17 cellular contexts compared by ENCODE assay signal in the genomic region with DNA sequence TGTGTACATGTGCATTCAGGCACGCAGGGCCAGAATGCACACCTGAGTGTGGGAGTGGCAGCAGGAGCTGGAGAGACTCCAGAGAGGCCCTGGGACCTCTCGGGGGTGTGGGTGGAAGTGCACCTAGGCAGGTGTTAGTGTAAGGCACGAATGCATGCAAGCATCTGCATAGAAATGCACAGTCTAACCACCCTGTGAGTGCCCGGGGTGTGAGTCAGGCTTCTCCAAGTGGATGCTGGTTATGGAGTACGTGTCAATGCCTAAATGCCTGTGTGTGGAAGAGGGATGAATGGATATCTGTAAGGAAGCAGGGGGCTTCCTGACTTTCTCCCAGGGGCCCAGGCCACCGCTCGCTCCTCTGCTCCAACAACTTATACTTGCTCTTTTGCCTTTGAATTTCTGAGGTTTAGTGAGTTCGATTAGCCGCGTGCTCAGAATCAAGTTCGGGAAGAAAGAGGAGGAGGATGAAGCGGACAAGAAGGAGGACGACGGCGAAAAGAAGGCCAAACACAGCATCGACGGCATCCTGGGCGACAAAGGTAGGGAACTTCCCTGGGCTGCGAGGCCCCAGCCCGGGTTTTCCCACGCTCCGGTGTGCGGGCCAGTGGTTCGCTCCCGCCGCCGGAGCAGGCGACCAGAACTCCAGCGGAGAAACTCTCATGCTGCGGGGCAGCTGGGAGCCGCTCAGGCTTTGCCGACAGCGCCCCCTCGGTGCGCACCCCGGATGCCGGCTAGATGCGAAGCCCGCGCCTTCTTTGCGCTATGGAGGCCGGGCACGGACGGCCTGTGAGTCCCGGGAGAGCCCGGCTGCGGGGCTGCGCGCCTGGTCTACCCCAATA. TPM values are rescaled to one million over a fixed set of nuclear protein-coding genes. Genes with fewer than 3 reads are reported as not detected.
DNase-seq lines count a peak whose midpoint lies in the region; ATAC-seq and TF ChIP-seq lines count a peak whose summit lies in the region.
"Had no signal": no experiment of that assay in that cellular context is flagged by ENCODE, and none has a peak within 500 bp of the region (broad histone marks: within the 10 kb centered on the region; RNA-seq: fewer than 3 reads in every experiment).

No MANE protein-coding gene starts in this region.

- H3K27me3 ChIP-seq in cardiac muscle cell: peaks cover 100% of the 10 kb centered on the region
- peaks cover 47 to 83% of the 10 kb centered on the region in 2 donors for H3K27me3 ChIP-seq in right atrium auricular region
- peaks cover 100% of the 10 kb centered on the region for H3K27me3 ChIP-seq in iPS-20b (ENCODE audit: insufficient read depth, low read length)

- H3K4me1 ChIP-seq in cardiac muscle cell (ENCODE audit: low read depth) (peaks cover 4% of the 10 kb centered on the region), right atrium auricular region (peaks cover 0 to 15% of the 10 kb centered on the region in 2 donors), iPS-20b (ENCODE audit: insufficient read depth, low read length) (peaks cover 36% of the 10 kb centered on the region; the same call in 1 of the 2 replicates)
- H3K4me1 ChIP-seq: right lobe of liver had no signal

- no peaks in the 10 kb centered on the region for H3K9me3 Mint-ChIP-seq in WTC11
- H3K9me3 Mint-ChIP-seq in type B pancreatic cell: no peaks in the 10 kb centered on the region
- H3K9me3 Mint-ChIP-seq: central memory CD8-positive, alpha-beta T cell had no signal

- H3K36me3 ChIP-seq in cardiac muscle cell (no peaks in the 10 kb centered on the region), right atrium auricular region (no peaks in the 10 kb centered on the region), iPS-20b (ENCODE audit: insufficient read depth, low read depth, low read length) (no peaks in the 10 kb centered on the region)
- H3K36me3 ChIP-seq: esophagus squamous epithelium, MG63, right lobe of liver, suprapubic skin had no signal

- ATAC-seq in WTC11 (no peak), esophagus mucosa (no peak)
- ATAC-seq: mucosa of descending colon, right lobe of liver had no signal

- H3K9me3 ChIP-seq in cardiac muscle cell (ENCODE audit: low read depth) (no peaks in the 10 kb centered on the region), right atrium auricular region (no peaks in the 10 kb centered on the region), iPS-20b (ENCODE audit: insufficient read depth, low read depth, low read length) (peaks cover 14% of the 10 kb centered on the region; the same call in 1 of the 2 replicates)
- H3K9me3 ChIP-seq: esophagus squamous epithelium, MG63, mucosa of descending colon, right lobe of liver, suprapubic skin had no signal

- CTCF ChIA-PET in WTC11 (lab: Charles Lee): no interaction called here

- H3K4me3 Mint-ChIP-seq in WTC11: peak overlapping the region; percentile 59
- H3K4me3 Mint-ChIP-seq in type B pancreatic cell: peak overlapping the region; percentile 52
- H3K4me3 Mint-ChIP-seq: central memory CD8-positive, alpha-beta T cell had no signal

- peaks cover 100% of the 10 kb centered on the region for H3K27me3 Mint-ChIP-seq in WTC11 (ENCODE audit: low read depth)
- peaks cover 99% of the 10 kb centered on the region for H3K27me3 Mint-ChIP-seq in type B pancreatic cell

- H3K27ac Mint-ChIP-seq in WTC11: no peak overlapping the region
- H3K27ac Mint-ChIP-seq in type B pancreatic cell: peak overlapping the region; percentile 41

- H3K36me3 Mint-ChIP-seq in WTC11 (no peaks in the 10 kb centered on the region), type B pancreatic cell (no peaks in the 10 kb centered on the region)

- peak; percentile 5 for TF ChIP-seq CTCF in cardiac muscle cell (IDR thresholded peaks at IDR 0.05; ENCODE audit: low read depth, low read length)
- no peak for TF ChIP-seq CTCF in right atrium auricular region (IDR thresholded peaks at IDR 0.05)
- TF ChIP-seq CTCF in WTC11 (IDR thresholded peaks at IDR 0.05): no peak
- peak; percentile 45 for TF ChIP-seq CTCF in type B pancreatic cell (conservative IDR thresholded peaks at IDR 0.05)

- H3K9ac ChIP-seq in iPS-20b (ENCODE audit: low read depth, low read length): no peak overlapping the region

- POLR2A ChIA-PET in WTC11 (lab: Charles Lee): no interaction called here

- no peak overlapping the region for H3K27ac ChIP-seq in cardiac muscle cell
- H3K27ac ChIP-seq in right atrium auricular region: no peak overlapping the region
- H3K27ac ChIP-seq in iPS-20b (ENCODE audit: low read length): no peak overlapping the region
- H3K27ac ChIP-seq: esophagus squamous epithelium, right lobe of liver, suprapubic skin had no signal

- H3K4me1 Mint-ChIP-seq in WTC11 (peaks cover 81% of the 10 kb centered on the region), type B pancreatic cell (ENCODE audit: unreplicated experiment) (peaks cover 9% of the 10 kb centered on the region)

- H3K4me3 ChIP-seq in cardiac muscle cell (no peak overlapping the region), right atrium auricular region (no peak overlapping the region), iPS-20b (ENCODE audit: low read length) (peak overlapping the region; percentile 23; the same call in 1 of the 2 replicates)
- H3K4me3 ChIP-seq: esophagus squamous epithelium, MG63, mucosa of descending colon, right lobe of liver, suprapubic skin had no signal

- DNase-seq in cardiac muscle cell (ENCODE audit: low read depth in 1 of 2, low spot score in 1 of 2) (peak in 1 of 2 donors; percentile 48), right atrium auricular region (ENCODE audit: low spot score) (no peak), WTC11 (ENCODE audit: low spot score) (peak; percentile 62), type B pancreatic cell (ENCODE audit: extremely low spot score, unreplicated experiment) (no peak), amniotic stem cell (lab: John Stamatoyannopoulos, UW) (no peak), DMS153 (lab: John Stamatoyannopoulos, UW) (no peak)
- DNase-seq: activated T-cell treated with anti-CD3 and anti-CD28 coated beads, Interleukin-2, amount 50 U/mL, for 1 hour; esophagus squamous epithelium; MG63; mucosa of descending colon; NCI-H226; right lobe of liver had no signal

TF ChIP-seq in WTC11, 78 proteins besides CTCF, POLR2A, EP300 and RAD21 (continues in another document):
- TF ChIP-seq, protein P1, sequence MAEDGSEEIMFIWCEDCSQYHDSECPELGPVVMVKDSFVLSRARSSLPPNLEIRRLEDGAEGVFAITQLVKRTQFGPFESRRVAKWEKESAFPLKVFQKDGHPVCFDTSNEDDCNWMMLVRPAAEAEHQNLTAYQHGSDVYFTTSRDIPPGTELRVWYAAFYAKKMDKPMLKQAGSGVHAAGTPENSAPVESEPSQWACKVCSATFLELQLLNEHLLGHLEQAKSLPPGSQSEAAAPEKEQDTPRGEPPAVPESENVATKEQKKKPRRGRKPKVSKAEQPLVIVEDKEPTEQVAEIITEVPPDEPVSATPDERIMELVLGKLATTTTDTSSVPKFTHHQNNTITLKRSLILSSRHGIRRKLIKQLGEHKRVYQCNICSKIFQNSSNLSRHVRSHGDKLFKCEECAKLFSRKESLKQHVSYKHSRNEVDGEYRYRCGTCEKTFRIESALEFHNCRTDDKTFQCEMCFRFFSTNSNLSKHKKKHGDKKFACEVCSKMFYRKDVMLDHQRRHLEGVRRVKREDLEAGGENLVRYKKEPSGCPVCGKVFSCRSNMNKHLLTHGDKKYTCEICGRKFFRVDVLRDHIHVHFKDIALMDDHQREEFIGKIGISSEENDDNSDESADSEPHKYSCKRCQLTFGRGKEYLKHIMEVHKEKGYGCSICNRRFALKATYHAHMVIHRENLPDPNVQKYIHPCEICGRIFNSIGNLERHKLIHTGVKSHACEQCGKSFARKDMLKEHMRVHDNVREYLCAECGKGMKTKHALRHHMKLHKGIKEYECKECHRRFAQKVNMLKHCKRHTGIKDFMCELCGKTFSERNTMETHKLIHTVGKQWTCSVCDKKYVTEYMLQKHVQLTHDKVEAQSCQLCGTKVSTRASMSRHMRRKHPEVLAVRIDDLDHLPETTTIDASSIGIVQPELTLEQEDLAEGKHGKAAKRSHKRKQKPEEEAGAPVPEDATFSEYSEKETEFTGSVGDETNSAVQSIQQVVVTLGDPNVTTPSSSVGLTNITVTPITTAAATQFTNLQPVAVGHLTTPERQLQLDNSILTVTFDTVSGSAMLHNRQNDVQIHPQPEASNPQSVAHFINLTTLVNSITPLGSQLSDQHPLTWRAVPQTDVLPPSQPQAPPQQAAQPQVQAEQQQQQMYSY (CRISPR knock-in tag; IDR thresholded peaks at IDR 0.05): peak; percentile 77
- TF ChIP-seq, protein P2, sequence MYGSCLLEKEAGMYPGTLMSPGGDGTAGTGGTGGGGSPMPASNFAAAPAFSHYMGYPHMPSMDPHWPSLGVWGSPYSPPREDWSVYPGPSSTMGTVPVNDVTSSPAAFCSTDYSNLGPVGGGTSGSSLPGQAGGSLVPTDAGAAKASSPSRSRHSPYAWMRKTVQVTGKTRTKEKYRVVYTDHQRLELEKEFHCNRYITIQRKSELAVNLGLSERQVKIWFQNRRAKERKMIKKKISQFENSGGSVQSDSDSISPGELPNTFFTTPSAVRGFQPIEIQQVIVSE (CRISPR knock-in tag; IDR thresholded peaks at IDR 0.05; ENCODE audit: borderline replicate concordance): no peak

RNA-seq across cellular contexts. Expression of a gene that starts 5.4 kb away (rescaled TPM):
- not detected in 2 replicates for total RNA-seq in cardiac muscle cell
- polyA plus RNA-seq in cardiac muscle cell: not detected in 2 replicates
- not detected for total RNA-seq in right atrium auricular region
- total RNA-seq in WTC11 (2021): 0.24 to 0.73 TPM (median 0.37 TPM) in 3 replicates
- 0.12 and 2.9 TPM in 2 replicates for total RNA-seq in type B pancreatic cell (ENCODE audit: low replicate concordance)
- total RNA-seq in esophagus mucosa: not detected
- total RNA-seq: esophagus squamous epithelium, mucosa of descending colon, right lobe of liver, RPMI7951 had no signal

Comparison
In these comparisons a context has a peak if more than half of its experiments do, and no peak if none do; other contexts are left out.
1. CTCF ChIP-seq: peak in cardiac muscle cell (single experiment) and type B pancreatic cell (single experiment); none in right atrium auricular region (0 of 2) and WTC11 (single experiment).